Comparison of ENCODE assay signal across 22 cellular contexts in genomic region chr12:131583085-131583712, GRCh38.
DNase-seq lines count a peak whose midpoint lies in the region; ATAC-seq and TF ChIP-seq lines count a peak whose summit lies in the region.
"Had no signal": no experiment of that assay in that cellular context is flagged by ENCODE, and none has a peak within 500 bp of the region (broad histone marks: within the 10 kb centered on the region; RNA-seq: fewer than 3 reads in every experiment).

No MANE protein-coding gene starts in this region.

- ATAC-seq in RWPE2 (ENCODE audit: low read depth), result peak; percentile 25; the same call in 2 of the 3 replicates
- ATAC-seq in foreskin keratinocyte, result peak; percentile 8
- no peak for ATAC-seq in HG02763 (IDR thresholded peaks at IDR 0.05; ENCODE audit: unreplicated experiment)
- no peak for ATAC-seq in HG03432 (IDR thresholded peaks at IDR 0.05; ENCODE audit: unreplicated experiment)
- ATAC-seq in left lung, result no peak
- ATAC-seq: T-helper 17 cell had no signal

- intact Hi-C loops in left lung (cut with DNase I), result no loop called here

- H3K27me3 ChIP-seq in RWPE2 (ENCODE audit: insufficient read depth, poor library complexity, severe bottlenecking) (no peaks in the 10 kb centered on the region), foreskin keratinocyte (no peaks in the 10 kb centered on the region), osteoblast (ENCODE audit: insufficient read depth, low read length) (no peaks in the 10 kb centered on the region), left lung (peaks cover 0 to 22% of the 10 kb centered on the region in 2 donors)

- TF ChIP-seq CTCF in RWPE2 (IDR thresholded peaks at IDR 0.05; ENCODE audit: poor library complexity, severe bottlenecking), result no peak
- no peak for TF ChIP-seq CTCF in foreskin keratinocyte (conservative IDR thresholded peaks at IDR 0.05)
- no peak for TF ChIP-seq CTCF in osteoblast (IDR thresholded peaks at IDR 0.05; ENCODE audit: extremely low read depth, low read depth, low read length)
- TF ChIP-seq CTCF in left lung (IDR thresholded peaks at IDR 0.05), result no peak

- H3K4me1 ChIP-seq in RWPE2 (ENCODE audit: insufficient read depth, poor library complexity, severe bottlenecking), result no peaks in the 10 kb centered on the region
- no peaks in the 10 kb centered on the region for H3K4me1 ChIP-seq in foreskin keratinocyte
- no peaks in the 10 kb centered on the region for H3K4me1 ChIP-seq in osteoblast (ENCODE audit: insufficient read depth, low read length)
- no peaks in the 10 kb centered on the region for H3K4me1 ChIP-seq in left lung

- no peak overlapping the region for H3K4me2 ChIP-seq in osteoblast (ENCODE audit: insufficient read depth, low read length)

- H2AFZ ChIP-seq in osteoblast (ENCODE audit: low read length), result no peak overlapping the region
- H2AFZ ChIP-seq: GM23248 had no signal

- no peaks in the 10 kb centered on the region for H4K20me1 ChIP-seq in osteoblast (ENCODE audit: insufficient read depth, low read length)

- no peaks in the 10 kb centered on the region for H3K79me2 ChIP-seq in osteoblast (ENCODE audit: insufficient read depth, low read length)

- H3K27ac ChIP-seq in RWPE2 (ENCODE audit: poor library complexity, severe bottlenecking), result no peak overlapping the region
- no peak overlapping the region for H3K27ac ChIP-seq in foreskin keratinocyte
- H3K27ac ChIP-seq in osteoblast (ENCODE audit: low read depth, low read length), result no peak overlapping the region
- H3K27ac ChIP-seq in left lung, result no peak overlapping the region
- H3K27ac ChIP-seq: C4-2B, GM23248 had no signal

- no peaks in the 10 kb centered on the region for H3K36me3 ChIP-seq in RWPE2 (ENCODE audit: low read depth)
- no peaks in the 10 kb centered on the region for H3K36me3 ChIP-seq in osteoblast (ENCODE audit: insufficient read depth, low read length)
- no peaks in the 10 kb centered on the region for H3K36me3 ChIP-seq in left lung

- H3K9me3 ChIP-seq in RWPE2 (ENCODE audit: severe bottlenecking), result peaks cover 2% of the 10 kb centered on the region
- no peaks in the 10 kb centered on the region for H3K9me3 ChIP-seq in osteoblast (ENCODE audit: low read depth, low read length)
- H3K9me3 ChIP-seq in left lung, result peaks cover 0 to 14% of the 10 kb centered on the region in 2 donors

- no peak overlapping the region for H3K4me3 ChIP-seq in RWPE2 (ENCODE audit: severe bottlenecking)
- H3K4me3 ChIP-seq in osteoblast (ENCODE audit: insufficient read depth, low read length), result no peak overlapping the region
- no peak overlapping the region for H3K4me3 ChIP-seq in left lung
- H3K4me3 ChIP-seq: GM23248 had no signal

- CTCF ChIA-PET in HEK293T (lab: Yijun Ruan, JAX), result no interaction called here

- POLR2A ChIA-PET in HEK293T (lab: Yijun Ruan, JAX), result no interaction called here

- DNase-seq in HEK293T (ENCODE audit: extremely low spot score) (no peak), RWPE2 (ENCODE audit: low spot score) (no peak), foreskin keratinocyte (no peak), osteoblast (ENCODE audit: insufficient read length, low spot score, missing footprints) (peak; percentile 32), amygdala (lab: John Stamatoyannopoulos, UW) (no peak), left lung (no peak)
- DNase-seq: ACHN; GM23248; HCEC 1CT; NCI-H1092; NCI-H1436 treated with DMSO at 0.1 percent for 48 hours; NCI-H2081; NCI-H2171 treated with DMSO at 0.1 percent for 48 hours; NCI-H446; NCI-H748 treated with DMSO at 0.1 percent for 48 hours; NK-92 treated with Interleukin-12 subunit alpha and Interleukin-12 subunit beta, amount 100 ng/mL, for 24 hours; RPMI8226; SIG-M5; T-helper 17 cell had no signal

TF ChIP-seq in HEK293T, 16 proteins besides CTCF, POLR2A, EP300 and RAD21:
- TF ChIP-seq BHLHE40 (IDR thresholded peaks at IDR 0.05; ENCODE audit: borderline replicate concordance) (no peak), L3MBTL2 (conservative IDR thresholded peaks at IDR 0.05) (peak; percentile 32)
TF ChIP-seq in HEK293T: peak in this region for 1.

Comparison
In these comparisons a context has a peak if more than half of its experiments do, and no peak if none do; other contexts are left out.
1. ATAC-seq: peak in RWPE2 (single experiment) and foreskin keratinocyte (single experiment); none in HG02763 (single experiment), HG03432 (single experiment) and left lung (single experiment).